In genomic region chr12:63900922-63901793, GRCh38 we compare ENCODE assay signal across 1 cellular context.
TF ChIP-seq lines count a peak whose summit lies in the region.

No MANE protein-coding gene starts in this region.

TF ChIP-seq in WTC11, 78 proteins besides CTCF, POLR2A, EP300 and RAD21 (continued from another document):
- no peak for TF ChIP-seq ZNF425 (CRISPR knock-in tag; conservative IDR thresholded peaks at IDR 0.05)
- no peak for TF ChIP-seq SP1 (CRISPR knock-in tag; conservative IDR thresholded peaks at IDR 0.05)
- no peak for TF ChIP-seq PRDM15 (CRISPR knock-in tag; IDR thresholded peaks at IDR 0.05)
- no peak for TF ChIP-seq MXD4 (CRISPR knock-in tag; IDR thresholded peaks at IDR 0.05; ENCODE audit: borderline replicate concordance)
- TF ChIP-seq ZNF671 (CRISPR knock-in tag; IDR thresholded peaks at IDR 0.05) = no peak
- no peak for TF ChIP-seq ERG (CRISPR knock-in tag; IDR thresholded peaks at IDR 0.05)
- TF ChIP-seq, protein P1, sequence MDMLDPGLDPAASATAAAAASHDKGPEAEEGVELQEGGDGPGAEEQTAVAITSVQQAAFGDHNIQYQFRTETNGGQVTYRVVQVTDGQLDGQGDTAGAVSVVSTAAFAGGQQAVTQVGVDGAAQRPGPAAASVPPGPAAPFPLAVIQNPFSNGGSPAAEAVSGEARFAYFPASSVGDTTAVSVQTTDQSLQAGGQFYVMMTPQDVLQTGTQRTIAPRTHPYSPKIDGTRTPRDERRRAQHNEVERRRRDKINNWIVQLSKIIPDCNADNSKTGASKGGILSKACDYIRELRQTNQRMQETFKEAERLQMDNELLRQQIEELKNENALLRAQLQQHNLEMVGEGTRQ (CRISPR knock-in tag; IDR thresholded peaks at IDR 0.05) = no peak
- TF ChIP-seq FOXJ3 (CRISPR knock-in tag; IDR thresholded peaks at IDR 0.05; ENCODE audit: borderline replicate concordance) = no peak
- no peak for TF ChIP-seq NFE2L1 (CRISPR knock-in tag; IDR thresholded peaks at IDR 0.05)
- TF ChIP-seq TCF7 (CRISPR knock-in tag; IDR thresholded peaks at IDR 0.05; ENCODE audit: low read depth) = no peak
- TF ChIP-seq SOX15 (CRISPR knock-in tag; IDR thresholded peaks at IDR 0.05) = no peak
